8 cellular contexts compared by ENCODE assay signal in the genomic region with DNA sequence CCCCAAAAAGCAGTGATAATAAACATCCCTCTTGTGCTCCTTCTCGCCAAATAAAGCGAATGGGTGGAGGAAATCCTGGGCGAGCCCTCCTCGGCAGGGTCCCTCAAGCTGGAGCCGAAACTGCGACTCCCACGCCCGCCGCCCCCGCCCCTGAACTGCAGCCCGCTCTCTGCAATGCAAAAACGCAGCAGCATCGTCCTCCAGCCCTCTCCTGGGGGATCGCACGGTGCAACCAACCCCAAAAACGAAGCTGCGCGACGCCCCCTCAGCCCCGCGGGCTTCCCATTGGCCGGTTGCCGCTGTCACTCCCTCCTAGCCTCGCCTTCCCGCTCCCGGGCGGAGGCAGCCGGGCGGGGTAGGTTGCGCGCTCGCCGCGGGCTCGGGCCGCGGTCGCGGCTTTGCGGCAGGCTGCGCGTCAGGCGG. TPM values are rescaled to one million over a fixed set of nuclear protein-coding genes. Genes with fewer than 3 reads are reported as not detected.
DNase-seq lines count a peak whose midpoint lies in the region; ATAC-seq and TF ChIP-seq lines count a peak whose summit lies in the region.

A gene with protein sequence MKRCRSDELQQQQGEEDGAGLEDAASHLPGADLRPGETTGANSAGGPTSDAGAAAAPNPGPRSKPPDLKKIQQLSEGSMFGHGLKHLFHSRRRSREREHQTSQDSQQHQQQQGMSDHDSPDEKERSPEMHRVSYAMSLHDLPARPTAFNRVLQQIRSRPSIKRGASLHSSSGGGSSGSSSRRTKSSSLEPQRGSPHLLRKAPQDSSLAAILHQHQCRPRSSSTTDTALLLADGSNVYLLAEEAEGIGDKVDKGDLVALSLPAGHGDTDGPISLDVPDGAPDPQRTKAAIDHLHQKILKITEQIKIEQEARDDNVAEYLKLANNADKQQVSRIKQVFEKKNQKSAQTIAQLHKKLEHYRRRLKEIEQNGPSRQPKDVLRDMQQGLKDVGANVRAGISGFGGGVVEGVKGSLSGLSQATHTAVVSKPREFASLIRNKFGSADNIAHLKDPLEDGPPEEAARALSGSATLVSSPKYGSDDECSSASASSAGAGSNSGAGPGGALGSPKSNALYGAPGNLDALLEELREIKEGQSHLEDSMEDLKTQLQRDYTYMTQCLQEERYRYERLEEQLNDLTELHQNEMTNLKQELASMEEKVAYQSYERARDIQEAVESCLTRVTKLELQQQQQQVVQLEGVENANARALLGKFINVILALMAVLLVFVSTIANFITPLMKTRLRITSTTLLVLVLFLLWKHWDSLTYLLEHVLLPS (plus strand): TSS at position 363 of the 423 bp plus-strand sequence. CDS start 619 bp downstream, outside the sequence.

- peak within 1 kb of the TSS; percentile 72 for H3K27ac ChIP-seq in cingulate gyrus (ENCODE audit: low read depth, low read length)

- peak within 1 kb of the TSS; percentile 51 for H3K4me3 ChIP-seq in GM12875 (ENCODE audit: low read depth, low read length)

- POLR2A ChIA-PET in activated CD4-positive, alpha-beta T cell treated with anti-CD3 and anti-CD28 coated beads, Interleukin-2, amount 10 ng/mL, durations not matched to agents 7 days and 5 days (lab: Charles Lee): no interaction called here

- peak within 1 kb of the TSS; percentile 76 for H3K4me3 Mint-ChIP-seq in activated CD4-positive, alpha-beta T cell treated with anti-CD3 and anti-CD28 coated beads, Interleukin-2, amount 10 ng/mL, durations not matched to agents 7 days and 5 days

- no peaks in the 10 kb centered on the region for H3K36me3 Mint-ChIP-seq in activated CD4-positive, alpha-beta T cell treated with anti-CD3 and anti-CD28 coated beads, Interleukin-2, amount 10 ng/mL, durations not matched to agents 7 days and 5 days (ENCODE audit: low read depth)

- DNase-seq in NCI-H526 (lab: John Stamatoyannopoulos, UW): peak; percentile 58 to 92
- DNase-seq in activated CD4-positive, alpha-beta T cell treated with anti-CD3 and anti-CD28 coated beads, Interleukin-2, amount 10 ng/mL, durations not matched to agents 7 days and 5 days: peak; percentile 79
- peak; percentile 82 for DNase-seq in kidney tubule cell (ENCODE audit: low spot score)
- DNase-seq in stimulated activated CD4-positive, alpha-beta T cell treated with anti-CD3 and anti-CD28 coated beads, Interleukin-15, amount 100 ng/mL, for 24 hours: peak; percentile 91

- peak within 1 kb of the TSS; percentile 64 for H3K27ac Mint-ChIP-seq in activated CD4-positive, alpha-beta T cell treated with anti-CD3 and anti-CD28 coated beads, Interleukin-2, amount 10 ng/mL, durations not matched to agents 7 days and 5 days

- peaks cover 43% of the 10 kb centered on the region for H3K27me3 Mint-ChIP-seq in activated CD4-positive, alpha-beta T cell treated with anti-CD3 and anti-CD28 coated beads, Interleukin-2, amount 10 ng/mL, durations not matched to agents 7 days and 5 days

- ATAC-seq in HG03442 (IDR thresholded peaks at IDR 0.05; ENCODE audit: unreplicated experiment) (peak; percentile 85), HG03378 (IDR thresholded peaks at IDR 0.05; ENCODE audit: unreplicated experiment) (no peak)

- H3K9me3 Mint-ChIP-seq in activated CD4-positive, alpha-beta T cell treated with anti-CD3 and anti-CD28 coated beads, Interleukin-2, amount 10 ng/mL, durations not matched to agents 7 days and 5 days: no peaks in the 10 kb centered on the region

- CTCF ChIA-PET in activated CD4-positive, alpha-beta T cell treated with anti-CD3 and anti-CD28 coated beads, Interleukin-2, amount 10 ng/mL, durations not matched to agents 7 days and 5 days (lab: Charles Lee): interaction anchor here (1.0 to 6.2 kb wide), 7 partner anchors 9 to 97 kb away, joined by 3 to 103 read pairs (median 8); a partner anchor contains a TSS

- no peak for TF ChIP-seq CTCF in GM12875 (IDR thresholded peaks at IDR 0.05; ENCODE audit: borderline replicate concordance, insufficient read depth, low read depth, low read length)

- peaks cover 42% of the 10 kb centered on the region for H3K4me1 Mint-ChIP-seq in activated CD4-positive, alpha-beta T cell treated with anti-CD3 and anti-CD28 coated beads, Interleukin-2, amount 10 ng/mL, durations not matched to agents 7 days and 5 days

RNA-seq across cellular contexts. Expression of the gene that starts here (rescaled TPM):
- total RNA-seq in activated CD4-positive, alpha-beta T cell treated with anti-CD3 and anti-CD28 coated beads, Interleukin-2, amount 10 ng/mL, durations not matched to agents 7 days and 5 days: under 1 TPM; 0.52 to 0.64 TPM

Comparison
In these comparisons a context has a peak if more than half of its experiments do, and no peak if none do; other contexts are left out.
1. Peak in DNase-seq in activated CD4-positive, alpha-beta T cell treated with anti-CD3 and anti-CD28 coated beads, Interleukin-2, amount 10 ng/mL, durations not matched to agents 7 days and 5 days; RNA of the gene not detected or under 1 TPM.